Comparison of ENCODE assay signal across 18 cellular contexts in the genomic region with DNA sequence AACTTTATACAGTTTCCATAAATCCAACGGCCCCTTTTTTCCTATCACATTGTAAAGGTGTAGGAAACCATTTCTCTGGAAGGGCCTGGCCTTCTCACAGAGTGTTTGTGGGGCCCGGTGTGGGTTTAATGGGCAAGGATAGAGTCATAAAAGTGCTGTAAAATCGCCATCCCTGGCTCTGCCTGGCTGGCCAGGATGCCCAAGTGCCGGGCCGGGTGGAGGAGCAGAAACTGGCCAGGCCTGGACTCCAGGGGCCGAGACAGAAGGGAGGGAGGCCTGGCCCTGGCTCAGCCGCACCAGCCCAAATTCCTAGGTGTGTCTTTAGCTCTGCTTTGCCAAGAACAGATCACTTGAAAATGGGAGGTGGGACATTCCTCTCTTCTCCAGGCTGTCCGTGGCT.
DNase-seq lines count a peak whose midpoint lies in the region; ATAC-seq and TF ChIP-seq lines count a peak whose summit lies in the region.
"Had no signal": no experiment of that assay in that cellular context is flagged by ENCODE, and none has a peak within 500 bp of the region (broad histone marks: within the 10 kb centered on the region; RNA-seq: fewer than 3 reads in every experiment).

No MANE protein-coding gene starts in this region.

- H3K27me3 ChIP-seq in right cardiac atrium (ENCODE audit: control insufficient read depth, insufficient read depth), result no peaks in the 10 kb centered on the region
- H3K27me3 ChIP-seq in uterus, result no peaks in the 10 kb centered on the region
- H3K27me3 ChIP-seq: BE2C had no signal

- H3K36me3 ChIP-seq in uterus, result no peaks in the 10 kb centered on the region
- H3K36me3 ChIP-seq: BE2C had no signal

- in situ Hi-C loops in GM13977 (cut with MboI; ENCODE audit: low pct_unique_long_range_greater_than_20kb, low sequenced_read_pairs, unreplicated experiment), result no loop called here

- DNase-seq in Right ventricle myocardium superior, result no peak
- no peak for DNase-seq in Right ventricle myocardium inferior (ENCODE audit: missing footprints)
- peak in 1 of 3 donors; percentile 56 for DNase-seq in right cardiac atrium
- DNase-seq in nephron progenitor cell, result no peak
- DNase-seq in uterus, result no peak
- DNase-seq in GM13977 (ENCODE audit: low spot score), result no peak
- no peak for DNase-seq in activated T-cell treated with anti-CD3 and anti-CD28 coated beads, Interleukin-2, amount 50 U/mL, for 72 hours
- DNase-seq in NCI-H1417 (lab: John Stamatoyannopoulos, UW), result no peak
- DNase-seq: 8988T; activated CD4-positive, alpha-beta T cell treated with anti-CD3 and anti-CD28 coated beads, Interleukin-2, amount 10 ng/mL, durations not matched to agents 24 days and 14 days; activated gamma-delta T cell; BE2C; EL; NCI-H1417 treated with DMSO at 0.1 percent for 48 hours; NCI-H69; stimulated activated CD4-positive, alpha-beta T cell treated with anti-CD3 and anti-CD28 coated beads, Interleukin-1b, Interleukin-23, amount 100 ng/mL, for 48 hours; stimulated activated naive CD8-positive, alpha-beta T cell treated with anti-CD3 and anti-CD28 coated beads, Interleukin-15, Interleukin-2, amounts not matched to agents 100 U/mL and 50 U/mL, for 24 hours; T-helper 1 cell had no signal

- H3K27ac ChIP-seq in right cardiac atrium (ENCODE audit: low read length) (no peak overlapping the region), uterus (peak overlapping the region; percentile 39 to 40)

- no peak for TF ChIP-seq POLR2A in uterus (IDR thresholded peaks at IDR 0.05)

- no peak for TF ChIP-seq CTCF in nephron progenitor cell (IDR thresholded peaks at IDR 0.05)
- no peak for TF ChIP-seq CTCF in uterus (IDR thresholded peaks at IDR 0.05)
- TF ChIP-seq CTCF in GM13977 (IDR thresholded peaks at IDR 0.05; ENCODE audit: extremely low read depth, insufficient read depth, missing control alignments), result no peak

- WGBS in right cardiac atrium, result 52% methylated on average over 8 of the region's 8 CpGs

- intact Hi-C loops in Right ventricle myocardium superior (cut with DNase I) (no loop called here), Right ventricle myocardium inferior (cut with DNase I) (no loop called here), right cardiac atrium (cut with DNase I) (no loop called here), uterus (cut with DNase I; ENCODE audit: low total_unique reads) (no loop called here)

- no peak overlapping the region for H3K4me3 Mint-ChIP-seq in nephron progenitor cell
- no peak overlapping the region for H3K4me3 Mint-ChIP-seq in activated T-cell treated with anti-CD3 and anti-CD28 coated beads, Interleukin-2, amount 50 U/mL, for 72 hours
- H3K4me3 Mint-ChIP-seq: activated CD4-positive, alpha-beta T cell treated with anti-CD3 and anti-CD28 coated beads, Interleukin-2, amount 10 ng/mL, durations not matched to agents 24 days and 14 days had no signal

- H3K4me3 ChIP-seq in right cardiac atrium (ENCODE audit: low read length) (no peak overlapping the region), uterus (no peak overlapping the region)

- no peaks in the 10 kb centered on the region for H3K9me3 ChIP-seq in right cardiac atrium (ENCODE audit: control insufficient read depth, low read length)
- H3K9me3 ChIP-seq in uterus, result no peaks in the 10 kb centered on the region
- H3K9me3 ChIP-seq: BE2C had no signal

- peaks cover 9% of the 10 kb centered on the region for H3K27me3 Mint-ChIP-seq in nephron progenitor cell (ENCODE audit: low read depth, poor library complexity)
- peaks cover 6% of the 10 kb centered on the region for H3K27me3 Mint-ChIP-seq in activated T-cell treated with anti-CD3 and anti-CD28 coated beads, Interleukin-2, amount 50 U/mL, for 72 hours (ENCODE audit: low read depth)

- H3K27ac Mint-ChIP-seq in nephron progenitor cell, result peak overlapping the region; percentile 78
- H3K27ac Mint-ChIP-seq in activated T-cell treated with anti-CD3 and anti-CD28 coated beads, Interleukin-2, amount 50 U/mL, for 72 hours, result no peak overlapping the region
- H3K27ac Mint-ChIP-seq: activated CD4-positive, alpha-beta T cell treated with anti-CD3 and anti-CD28 coated beads, Interleukin-2, amount 10 ng/mL, durations not matched to agents 24 days and 14 days had no signal

- peaks cover 4% of the 10 kb centered on the region for H3K9me3 Mint-ChIP-seq in nephron progenitor cell
- H3K9me3 Mint-ChIP-seq in activated T-cell treated with anti-CD3 and anti-CD28 coated beads, Interleukin-2, amount 50 U/mL, for 72 hours, result no peaks in the 10 kb centered on the region
- H3K9me3 Mint-ChIP-seq: activated CD4-positive, alpha-beta T cell treated with anti-CD3 and anti-CD28 coated beads, Interleukin-2, amount 10 ng/mL, durations not matched to agents 24 days and 14 days had no signal

- H3K36me3 Mint-ChIP-seq in nephron progenitor cell (ENCODE audit: low read depth), result no peaks in the 10 kb centered on the region
- no peaks in the 10 kb centered on the region for H3K36me3 Mint-ChIP-seq in activated T-cell treated with anti-CD3 and anti-CD28 coated beads, Interleukin-2, amount 50 U/mL, for 72 hours (ENCODE audit: insufficient read depth in 2 of 2)

- H3K4me1 ChIP-seq in right cardiac atrium (ENCODE audit: control insufficient read depth, insufficient read depth, low read length) (peaks cover 7% of the 10 kb centered on the region), uterus (peaks cover 0 to 4% of the 10 kb centered on the region in 2 donors)

- peaks cover 81% of the 10 kb centered on the region for H3K4me1 Mint-ChIP-seq in nephron progenitor cell
- H3K4me1 Mint-ChIP-seq in activated T-cell treated with anti-CD3 and anti-CD28 coated beads, Interleukin-2, amount 50 U/mL, for 72 hours (ENCODE audit: low read depth), result no peaks in the 10 kb centered on the region
- H3K4me1 Mint-ChIP-seq: activated CD4-positive, alpha-beta T cell treated with anti-CD3 and anti-CD28 coated beads, Interleukin-2, amount 10 ng/mL, durations not matched to agents 24 days and 14 days had no signal

- peak; percentile 8 for ATAC-seq in Right ventricle myocardium superior (ENCODE audit: poor library complexity)
- ATAC-seq in Right ventricle myocardium inferior, result no peak
- peak; percentile 7 to 9 for ATAC-seq in right cardiac atrium
- ATAC-seq in activated T-cell treated with anti-CD3 and anti-CD28 coated beads, Interleukin-2, amount 50 U/mL, for 72 hours (replicated peaks in 1 of 2), result no peak
- ATAC-seq: stimulated activated naive CD8-positive, alpha-beta T cell treated with anti-CD3 and anti-CD28 coated beads, Interleukin-15, Interleukin-2, amounts not matched to agents 100 U/mL and 50 U/mL, for 24 hours had no signal

Comparison
In these comparisons a context has a peak if more than half of its experiments do, and no peak if none do; other contexts are left out.
1. ATAC-seq: peak in Right ventricle myocardium superior (single experiment) and right cardiac atrium (2 of 2); none in Right ventricle myocardium inferior (single experiment) and activated T-cell treated with anti-CD3 and anti-CD28 coated beads, Interleukin-2, amount 50 U/mL, for 72 hours (0 of 2).